Comparison of ENCODE assay signal across 25 cellular contexts in genomic region chr3:178562143-178562868, GRCh38. TPM values are rescaled to one million over a fixed set of nuclear protein-coding genes. Genes with fewer than 3 reads are reported as not detected.
DNase-seq lines count a peak whose midpoint lies in the region; ATAC-seq, FAIRE-seq and TF ChIP-seq lines count a peak whose summit lies in the region.
"Had no signal": no experiment of that assay in that cellular context is flagged by ENCODE, and none has a peak within 500 bp of the region (broad histone marks: within the 10 kb centered on the region; RNA-seq: fewer than 3 reads in every experiment).

No MANE protein-coding gene starts in this region.

- H3K36me3 Mint-ChIP-seq in MCF 10A (ENCODE audit: insufficient read depth, unreplicated experiment) (no peaks in the 10 kb centered on the region), astrocyte (ENCODE audit: low read depth, unreplicated experiment) (no peaks in the 10 kb centered on the region)
- H3K36me3 Mint-ChIP-seq: activated naive CD8-positive, alpha-beta T cell treated with anti-CD3 and anti-CD28 coated beads for 36 hours; CD14-positive monocyte; type B pancreatic cell; WTC11 had no signal

- no peak for FAIRE-seq in astrocyte (lab: Jason Lieb, UNC)
- FAIRE-seq: pancreas had no signal

- POLR2A ChIA-PET in MCF 10A (lab: Yijun Ruan, JAX), result interaction anchor here (1.3 kb wide), 1 partner anchor 12 kb away, joined by 3 read pairs; no protein-coding TSS in a partner anchor

- intact Hi-C loops in MCF 10A (cut with micrococcal nuclease) (no loop called here), breast epithelium (cut with DNase I; ENCODE audit: low total_unique reads) (no loop called here), heart right ventricle (cut with DNase I) (no loop called here)

- H3K4me2 ChIP-seq in astrocyte (ENCODE audit: low read length), result peak overlapping the region; percentile 42

- no peak overlapping the region for H2AFZ ChIP-seq in astrocyte (ENCODE audit: low read depth, low read length)

- H3K27me3 ChIP-seq in breast epithelium, result no peaks in the 10 kb centered on the region
- H3K27me3 ChIP-seq in astrocyte (ENCODE audit: insufficient read depth, low read length), result no peaks in the 10 kb centered on the region
- H3K27me3 ChIP-seq in heart right ventricle, result no peaks in the 10 kb centered on the region
- no peaks in the 10 kb centered on the region for H3K27me3 ChIP-seq in gastroesophageal sphincter
- H3K27me3 ChIP-seq: cardiac muscle cell, left lung, pancreas had no signal

- H3K27ac Mint-ChIP-seq in MCF 10A (ENCODE audit: low read depth, unreplicated experiment), result peak overlapping the region; percentile 1
- no peak overlapping the region for H3K27ac Mint-ChIP-seq in astrocyte (ENCODE audit: unreplicated experiment)
- H3K27ac Mint-ChIP-seq: activated naive CD8-positive, alpha-beta T cell treated with anti-CD3 and anti-CD28 coated beads for 36 hours; CD14-positive monocyte; T-helper 1 cell treated with Interleukin-12 subunit alpha and Interleukin-12 subunit beta and Interleukin-4 antibody, amounts not matched to agents 30 μg/mL and 1 μg/mL, for 36 hours; type B pancreatic cell; WTC11 had no signal

- CTCF ChIA-PET in MCF 10A (lab: Yijun Ruan, JAX), result interaction anchor here (0.9 kb wide), 1 partner anchor 119 kb away, joined by 4 read pairs; no protein-coding TSS in a partner anchor

- no peak for TF ChIP-seq POLR2A in breast epithelium (IDR thresholded peaks at IDR 0.05)
- no peak for TF ChIP-seq POLR2A in gastroesophageal sphincter (IDR thresholded peaks at IDR 0.05)

- no peaks in the 10 kb centered on the region for H3K36me3 ChIP-seq in breast epithelium
- no peaks in the 10 kb centered on the region for H3K36me3 ChIP-seq in astrocyte (ENCODE audit: insufficient read depth, low read length)
- no peaks in the 10 kb centered on the region for H3K36me3 ChIP-seq in heart right ventricle
- H3K36me3 ChIP-seq in gastroesophageal sphincter, result no peaks in the 10 kb centered on the region
- H3K36me3 ChIP-seq: cardiac muscle cell, left lung, pancreas had no signal

- TF ChIP-seq CTCF in MCF 10A (IDR thresholded peaks at IDR 0.05; ENCODE audit: unreplicated experiment), result no peak
- TF ChIP-seq CTCF in breast epithelium (IDR thresholded peaks at IDR 0.05), result no peak
- TF ChIP-seq CTCF in astrocyte (IDR thresholded peaks at IDR 0.05; ENCODE audit: insufficient read depth, low read depth, low read length), result no peak
- no peak for TF ChIP-seq CTCF in heart right ventricle (IDR thresholded peaks at IDR 0.05)
- TF ChIP-seq CTCF in gastroesophageal sphincter (IDR thresholded peaks at IDR 0.05), result no peak

- H3K4me3 ChIP-seq in breast epithelium (no peak overlapping the region), astrocyte (ENCODE audit: insufficient read depth, low read depth, low read length) (no peak overlapping the region), heart right ventricle (no peak overlapping the region), gastroesophageal sphincter (no peak overlapping the region)
- H3K4me3 ChIP-seq: cardiac muscle cell, left lung, pancreas had no signal

- no peak for TF ChIP-seq EP300 in gastroesophageal sphincter (IDR thresholded peaks at IDR 0.05)

- H3K4me1 Mint-ChIP-seq in MCF 10A (ENCODE audit: insufficient read depth, unreplicated experiment) (peaks cover 15% of the 10 kb centered on the region), astrocyte (ENCODE audit: low read depth, unreplicated experiment) (peaks cover 9% of the 10 kb centered on the region)
- H3K4me1 Mint-ChIP-seq: activated naive CD8-positive, alpha-beta T cell treated with anti-CD3 and anti-CD28 coated beads for 36 hours; CD14-positive monocyte; WTC11 had no signal

- no peaks in the 10 kb centered on the region for H3K79me2 ChIP-seq in astrocyte (ENCODE audit: insufficient read depth, low read length)

- no peak overlapping the region for H3K4me3 Mint-ChIP-seq in MCF 10A (ENCODE audit: unreplicated experiment)
- no peak overlapping the region for H3K4me3 Mint-ChIP-seq in astrocyte (ENCODE audit: unreplicated experiment)
- H3K4me3 Mint-ChIP-seq: activated naive CD8-positive, alpha-beta T cell treated with anti-CD3 and anti-CD28 coated beads for 36 hours; CD14-positive monocyte; T-helper 1 cell treated with Interleukin-12 subunit alpha and Interleukin-12 subunit beta and Interleukin-4 antibody, amounts not matched to agents 30 μg/mL and 1 μg/mL, for 36 hours; type B pancreatic cell; WTC11 had no signal

- no peaks in the 10 kb centered on the region for H3K27me3 Mint-ChIP-seq in MCF 10A (ENCODE audit: insufficient read depth, unreplicated experiment)
- no peaks in the 10 kb centered on the region for H3K27me3 Mint-ChIP-seq in astrocyte (ENCODE audit: low read depth, unreplicated experiment)
- H3K27me3 Mint-ChIP-seq: activated naive CD8-positive, alpha-beta T cell treated with anti-CD3 and anti-CD28 coated beads for 36 hours; type B pancreatic cell had no signal

- no peaks in the 10 kb centered on the region for H3K9me3 Mint-ChIP-seq in MCF 10A (ENCODE audit: unreplicated experiment)
- no peaks in the 10 kb centered on the region for H3K9me3 Mint-ChIP-seq in astrocyte (ENCODE audit: unreplicated experiment)
- H3K9me3 Mint-ChIP-seq: activated naive CD8-positive, alpha-beta T cell treated with anti-CD3 and anti-CD28 coated beads for 36 hours; T-helper 1 cell treated with Interleukin-12 subunit alpha and Interleukin-12 subunit beta and Interleukin-4 antibody, amounts not matched to agents 30 μg/mL and 1 μg/mL, for 36 hours; type B pancreatic cell; WTC11 had no signal

- no TSS peak for BruUV-seq in MCF 10A (replicated peaks; lab: Mats Ljungman, UMichigan)

- H3K9ac ChIP-seq in astrocyte (ENCODE audit: low read length), result no peak overlapping the region

- ATAC-seq in heart right ventricle, result peak; percentile 61 to 89 (median 73)
- no peak for ATAC-seq in GM21390 (IDR thresholded peaks at IDR 0.05; ENCODE audit: unreplicated experiment)
- no peak for ATAC-seq in HG02610 (IDR thresholded peaks at IDR 0.05; ENCODE audit: unreplicated experiment)
- ATAC-seq in gastroesophageal sphincter, result no peak
- ATAC-seq: HCT116, left lung, pancreas, WTC11 had no signal

- H4K20me1 ChIP-seq in astrocyte (ENCODE audit: insufficient read depth, low read length), result no peaks in the 10 kb centered on the region

- WGBS in heart right ventricle, 2 donors, result 48 to 55% methylated on average over 4 of the region's 4 CpGs
- 73 to 78% methylated on average over 4 of the region's 4 CpGs for WGBS in gastroesophageal sphincter (ENCODE audit: low coverage in 1 of 2), 2 donors

- peak; percentile 38 for DNase-seq in MCF 10A (ENCODE audit: unreplicated experiment)
- no peak for DNase-seq in breast epithelium (ENCODE audit: low spot score in 2 of 2)
- no peak for DNase-seq in astrocyte (ENCODE audit: low read depth)
- peak; percentile 21 to 26 for DNase-seq in heart right ventricle
- peak; percentile 10 for DNase-seq in superior temporal gyrus (ENCODE audit: extremely low spot score)
- DNase-seq: activated CD8-positive, alpha-beta memory T cell treated with anti-CD3 and anti-CD28 coated beads for 24 hours; activated naive CD8-positive, alpha-beta T cell treated with anti-CD3 and anti-CD28 coated beads for 36 hours; DMS79; effector memory CD4-positive, alpha-beta T cell; left lung; MM.1S; NCI-H1694 treated with DMSO at 0.1 percent for 48 hours; NCI-H446; NK-92 treated with Interleukin-12 subunit alpha and Interleukin-12 subunit beta, amount 100 ng/mL, for 24 hours; pancreas had no signal

- H3K9me3 ChIP-seq in breast epithelium, result no peaks in the 10 kb centered on the region
- no peaks in the 10 kb centered on the region for H3K9me3 ChIP-seq in astrocyte (ENCODE audit: insufficient read depth, low read depth, low read length)
- H3K9me3 ChIP-seq in heart right ventricle, result no peaks in the 10 kb centered on the region
- H3K9me3 ChIP-seq in gastroesophageal sphincter, result no peaks in the 10 kb centered on the region
- H3K9me3 ChIP-seq: left lung, pancreas had no signal

- H3K27ac ChIP-seq in breast epithelium (no peak overlapping the region), astrocyte (ENCODE audit: low read depth, low read length) (no peak overlapping the region), heart right ventricle (peak overlapping the region in 5 of 10 donors; percentile 5 to 56 (median 49)), gastroesophageal sphincter (no peak overlapping the region)
- H3K27ac ChIP-seq: 22Rv1, cardiac muscle cell, left lung, pancreas had no signal

- H3K4me1 ChIP-seq in breast epithelium (no peaks in the 10 kb centered on the region), astrocyte (ENCODE audit: insufficient read depth, low read length) (peaks cover 11% of the 10 kb centered on the region), heart right ventricle (peaks cover 0 to 35% (median 20%) of the 10 kb centered on the region in 9 donors), gastroesophageal sphincter (no peaks in the 10 kb centered on the region)
- H3K4me1 ChIP-seq: left lung, pancreas had no signal

RNA-seq across cellular contexts. Expression of gene KCNMB2, which starts 26.1 kb away (rescaled TPM):
- total RNA-seq in MCF 10A (2022), result not detected in 2 replicates
- under 1 TPM in 1 of 3 donors, not detected in 2; 0.59 TPM for total RNA-seq in breast epithelium
- total RNA-seq in astrocyte, result not detected in 2 replicates
- total RNA-seq in heart right ventricle, result 1 to 10 TPM; 1.5 to 9.2 (median 4.2) TPM
- 1 to 10 TPM in 1 of 2 donors, under 1 TPM in 1; 0.55 to 2.8 TPM for polyA plus RNA-seq in heart right ventricle
- total RNA-seq in gastroesophageal sphincter, result 1 to 10 TPM in 1 of 4 donors, not detected in 3; 1.3 TPM
- total RNA-seq: activated naive CD8-positive, alpha-beta T cell treated with anti-CD3 and anti-CD28 coated beads for 36 hours; WTC11 had no signal
- polyA plus RNA-seq: cardiac muscle cell, CD14-positive monocyte had no signal

Comparison
In these comparisons a context has a peak if more than half of its experiments do, and no peak if none do; other contexts are left out.
1. DNase-seq: peak in MCF 10A (single experiment), heart right ventricle (2 of 2) and superior temporal gyrus (single experiment); none in breast epithelium (0 of 2) and astrocyte (single experiment).
2. ATAC-seq: peak in heart right ventricle (8 of 8); none in GM21390 (single experiment), HG02610 (single experiment) and gastroesophageal sphincter (single experiment).